Comparison of ENCODE assay signal across 1 cellular context in the genomic region with DNA sequence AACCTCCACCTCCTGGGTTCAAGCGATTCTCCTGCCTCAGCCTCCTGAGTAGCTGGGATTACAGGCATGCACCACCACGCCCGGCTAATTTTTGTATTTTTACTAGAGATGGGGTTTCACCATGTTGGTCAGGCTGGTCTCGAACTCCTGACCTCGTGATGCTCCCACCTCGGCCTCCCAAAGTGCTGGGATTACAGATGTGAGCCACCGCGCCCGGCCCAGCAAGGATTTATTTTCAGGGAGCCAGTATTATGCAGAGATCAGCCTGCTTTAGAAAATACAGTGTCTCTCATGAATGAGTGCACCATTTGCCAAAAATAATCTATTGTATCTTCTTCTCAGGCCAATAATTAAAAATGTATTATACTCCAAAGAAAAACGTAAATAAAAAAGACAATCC. TPM values are rescaled to one million over a fixed set of nuclear protein-coding genes. Genes with fewer than 3 reads are reported as not detected.
"Had no signal": no experiment of that assay in that cellular context is flagged by ENCODE, and none has a peak within 500 bp of the region (broad histone marks: within the 10 kb centered on the region; RNA-seq: fewer than 3 reads in every experiment).

No MANE protein-coding gene starts in this region.

RNA-seq across cellular contexts. Expression of gene DMD, which starts 26.5 kb away (rescaled TPM):
- polyA plus RNA-seq: immature natural killer cell had no signal
